In genomic region chr17:41799366-41799765, GRCh38 we compare ENCODE assay signal across 1 cellular context.
TF ChIP-seq lines count a peak whose summit lies in the region.

No MANE protein-coding gene starts in this region.

TF ChIP-seq in A549, 52 proteins besides CTCF, POLR2A, EP300 and RAD21:
- TF ChIP-seq BHLHE40 (IDR thresholded peaks at IDR 0.05; ENCODE audit: low read depth, low read length) = no peak
- TF ChIP-seq HOXA7 (CRISPR knock-in tag; IDR thresholded peaks at IDR 0.05) = no peak
- TF ChIP-seq CBX2 (IDR thresholded peaks at IDR 0.05; ENCODE audit: borderline replicate concordance, low read depth) = no peak
- no peak for TF ChIP-seq EHMT2 (IDR thresholded peaks at IDR 0.05; ENCODE audit: low read depth)
- no peak for TF ChIP-seq CHD4 (IDR thresholded peaks at IDR 0.05; ENCODE audit: borderline replicate concordance)
- TF ChIP-seq HMGXB4 (CRISPR knock-in tag; IDR thresholded peaks at IDR 0.05; ENCODE audit: borderline replicate concordance) = no peak
- TF ChIP-seq RNF2 (IDR thresholded peaks at IDR 0.05; ENCODE audit: borderline replicate concordance, low read depth) = no peak
- no peak for TF ChIP-seq JUNB (IDR thresholded peaks at IDR 0.05)
- no peak for TF ChIP-seq CHD2 (IDR thresholded peaks at IDR 0.05; ENCODE audit: low read length, partially characterized antibody)
- no peak for TF ChIP-seq NPAS2 (CRISPR knock-in tag; IDR thresholded peaks at IDR 0.05; ENCODE audit: borderline replicate concordance)
